In the genomic region with DNA sequence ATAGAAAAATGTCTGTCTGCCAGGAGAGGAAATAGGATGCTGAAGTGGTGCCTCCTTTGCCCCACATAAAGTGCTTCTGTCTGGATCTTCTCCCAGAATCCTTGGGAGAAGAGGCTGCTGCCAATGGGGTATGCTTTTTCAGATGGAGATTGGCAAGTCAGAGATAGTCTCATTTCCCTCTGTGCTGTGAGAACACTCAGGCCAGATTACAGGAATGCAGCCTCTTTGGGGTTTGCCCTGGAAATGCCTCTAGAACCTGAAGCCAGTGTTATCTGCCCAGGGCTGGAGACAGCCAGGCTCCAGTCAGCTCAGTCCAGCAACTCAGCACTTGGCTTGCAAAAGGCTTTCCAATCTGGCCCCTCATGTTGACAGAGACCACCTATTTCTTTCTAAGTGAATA, we compare ENCODE assay signal across 1 cellular context.
A peak's percentile ranks its signal among the peaks of the same experiment; 100 is the strongest.
TF ChIP-seq lines count a peak whose summit lies in the region.

No MANE protein-coding gene starts in this region.

TF ChIP-seq in HepG2, 621 proteins besides CTCF, POLR2A, EP300 and RAD21 (continued from another document):
- TF ChIP-seq, protein P1, sequence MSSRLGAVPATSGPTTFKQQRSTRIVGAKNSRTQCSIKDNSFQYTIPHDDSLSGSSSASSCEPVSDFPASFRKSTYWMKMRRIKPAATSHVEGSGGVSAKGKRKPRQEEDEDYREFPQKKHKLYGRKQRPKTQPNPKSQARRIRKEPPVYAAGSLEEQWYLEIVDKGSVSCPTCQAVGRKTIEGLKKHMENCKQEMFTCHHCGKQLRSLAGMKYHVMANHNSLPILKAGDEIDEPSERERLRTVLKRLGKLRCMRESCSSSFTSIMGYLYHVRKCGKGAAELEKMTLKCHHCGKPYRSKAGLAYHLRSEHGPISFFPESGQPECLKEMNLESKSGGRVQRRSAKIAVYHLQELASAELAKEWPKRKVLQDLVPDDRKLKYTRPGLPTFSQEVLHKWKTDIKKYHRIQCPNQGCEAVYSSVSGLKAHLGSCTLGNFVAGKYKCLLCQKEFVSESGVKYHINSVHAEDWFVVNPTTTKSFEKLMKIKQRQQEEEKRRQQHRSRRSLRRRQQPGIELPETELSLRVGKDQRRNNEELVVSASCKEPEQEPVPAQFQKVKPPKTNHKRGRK (CRISPR knock-in tag; IDR thresholded peaks at IDR 0.05), result no peak
- TF ChIP-seq MATR3 (CRISPR knock-in tag; IDR thresholded peaks at IDR 0.05), result no peak
- TF ChIP-seq, protein P2, sequence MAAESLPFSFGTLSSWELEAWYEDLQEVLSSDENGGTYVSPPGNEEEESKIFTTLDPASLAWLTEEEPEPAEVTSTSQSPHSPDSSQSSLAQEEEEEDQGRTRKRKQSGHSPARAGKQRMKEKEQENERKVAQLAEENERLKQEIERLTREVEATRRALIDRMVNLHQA (CRISPR knock-in tag; IDR thresholded peaks at IDR 0.05), result no peak
- 0 out of 2 replicates have a peak, but pooled peaks have one; percentile 18 for TF ChIP-seq NR2F2 (IDR thresholded peaks at IDR 0.05; ENCODE audit: borderline replicate concordance, low read depth)
- no peak for TF ChIP-seq SRF (IDR thresholded peaks at IDR 0.05; ENCODE audit: low read depth, low read length)
- TF ChIP-seq ZNF598 (CRISPR knock-in tag; IDR thresholded peaks at IDR 0.05; ENCODE audit: borderline replicate concordance), result no peak
- peak; percentile 22; the same call in 1 of the 2 replicates for TF ChIP-seq SALL1 (CRISPR knock-in tag; IDR thresholded peaks at IDR 0.05)
- TF ChIP-seq BCL6 (CRISPR knock-in tag; IDR thresholded peaks at IDR 0.05), result 0 out of 2 replicates have a peak, but pooled peaks have one; percentile 9
- no peak for TF ChIP-seq ZNF501 (CRISPR knock-in tag; IDR thresholded peaks at IDR 0.05)
- TF ChIP-seq ZFP82 (CRISPR knock-in tag; IDR thresholded peaks at IDR 0.05; ENCODE audit: borderline replicate concordance), result 0 out of 2 replicates have a peak, but pooled peaks have one; percentile 16
- TF ChIP-seq, protein P3, sequence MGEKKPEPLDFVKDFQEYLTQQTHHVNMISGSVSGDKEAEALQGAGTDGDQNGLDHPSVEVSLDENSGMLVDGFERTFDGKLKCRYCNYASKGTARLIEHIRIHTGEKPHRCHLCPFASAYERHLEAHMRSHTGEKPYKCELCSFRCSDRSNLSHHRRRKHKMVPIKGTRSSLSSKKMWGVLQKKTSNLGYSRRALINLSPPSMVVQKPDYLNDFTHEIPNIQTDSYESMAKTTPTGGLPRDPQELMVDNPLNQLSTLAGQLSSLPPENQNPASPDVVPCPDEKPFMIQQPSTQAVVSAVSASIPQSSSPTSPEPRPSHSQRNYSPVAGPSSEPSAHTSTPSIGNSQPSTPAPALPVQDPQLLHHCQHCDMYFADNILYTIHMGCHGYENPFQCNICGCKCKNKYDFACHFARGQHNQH (CRISPR knock-in tag; IDR thresholded peaks at IDR 0.05), result no peak
- TF ChIP-seq, protein P4, sequence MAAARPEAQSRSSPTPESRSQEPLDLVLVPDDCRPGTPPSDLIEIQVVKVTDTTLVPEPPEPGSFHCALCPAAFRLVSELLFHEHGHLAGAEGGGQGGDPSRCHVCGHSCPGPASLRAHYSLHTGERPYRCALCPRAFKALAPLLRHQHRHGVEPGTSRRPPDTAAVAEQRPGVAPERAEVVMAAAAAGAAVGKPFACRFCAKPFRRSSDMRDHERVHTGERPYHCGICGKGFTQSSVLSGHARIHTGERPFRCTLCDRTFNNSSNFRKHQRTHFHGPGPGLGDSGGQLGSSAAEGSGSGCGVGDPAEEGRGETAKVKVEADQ (CRISPR knock-in tag; IDR thresholded peaks at IDR 0.05; ENCODE audit: borderline replicate concordance), result no peak
- TF ChIP-seq TGIF2 (CRISPR knock-in tag; IDR thresholded peaks at IDR 0.05), result no peak
- TF ChIP-seq, protein P5, sequence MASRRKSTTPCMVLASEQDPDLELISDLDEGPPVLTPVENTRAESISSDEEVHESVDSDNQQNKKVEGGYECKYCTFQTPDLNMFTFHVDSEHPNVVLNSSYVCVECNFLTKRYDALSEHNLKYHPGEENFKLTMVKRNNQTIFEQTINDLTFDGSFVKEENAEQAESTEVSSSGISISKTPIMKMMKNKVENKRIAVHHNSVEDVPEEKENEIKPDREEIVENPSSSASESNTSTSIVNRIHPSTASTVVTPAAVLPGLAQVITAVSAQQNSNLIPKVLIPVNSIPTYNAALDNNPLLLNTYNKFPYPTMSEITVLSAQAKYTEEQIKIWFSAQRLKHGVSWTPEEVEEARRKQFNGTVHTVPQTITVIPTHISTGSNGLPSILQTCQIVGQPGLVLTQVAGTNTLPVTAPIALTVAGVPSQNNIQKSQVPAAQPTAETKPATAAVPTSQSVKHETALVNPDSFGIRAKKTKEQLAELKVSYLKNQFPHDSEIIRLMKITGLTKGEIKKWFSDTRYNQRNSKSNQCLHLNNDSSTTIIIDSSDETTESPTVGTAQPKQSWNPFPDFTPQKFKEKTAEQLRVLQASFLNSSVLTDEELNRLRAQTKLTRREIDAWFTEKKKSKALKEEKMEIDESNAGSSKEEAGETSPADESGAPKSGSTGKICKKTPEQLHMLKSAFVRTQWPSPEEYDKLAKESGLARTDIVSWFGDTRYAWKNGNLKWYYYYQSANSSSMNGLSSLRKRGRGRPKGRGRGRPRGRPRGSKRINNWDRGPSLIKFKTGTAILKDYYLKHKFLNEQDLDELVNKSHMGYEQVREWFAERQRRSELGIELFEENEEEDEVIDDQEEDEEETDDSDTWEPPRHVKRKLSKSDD (CRISPR knock-in tag; IDR thresholded peaks at IDR 0.05; ENCODE audit: low read depth), result no peak
